Comparison of ENCODE assay signal across 25 cellular contexts in the genomic region with DNA sequence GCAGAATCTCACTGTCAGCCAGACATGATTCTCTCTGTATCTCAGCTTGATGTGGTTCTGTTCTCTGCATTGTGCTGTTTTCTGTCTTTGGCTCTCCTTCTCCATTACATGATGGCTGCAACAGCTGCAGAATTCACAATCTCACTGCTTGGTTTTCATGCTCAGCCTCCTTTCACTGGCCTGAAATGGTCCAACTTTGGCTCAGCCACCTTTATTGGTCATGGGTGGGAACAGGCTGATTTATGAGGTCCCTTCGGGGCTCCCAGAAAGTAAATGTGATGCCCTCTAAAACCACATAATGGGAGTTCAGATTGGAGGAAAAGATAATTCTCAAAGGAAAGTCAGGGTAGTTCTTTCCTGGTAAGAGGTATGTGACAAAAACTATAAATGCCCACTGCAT.
"Had no signal": no experiment of that assay in that cellular context is flagged by ENCODE, and none has a peak within 500 bp of the region (broad histone marks: within the 10 kb centered on the region; RNA-seq: fewer than 3 reads in every experiment).

No MANE protein-coding gene starts in this region.

- H3K4me2 ChIP-seq: PC-9, SK-N-SH had no signal

- DNase-seq: Karpas-422; KBM-7; MV-4-11; NCI-H1048; NCI-H1105; NCI-H1436 treated with DMSO at 0.1 percent for 48 hours; NCI-H1694; NCI-H187 treated with DMSO at 0.1 percent for 48 hours; NCI-H2029 treated with DMSO at 0.1 percent for 48 hours; NCI-H2171 treated with DMSO at 0.1 percent for 48 hours; NCI-H345; NCI-H446 treated with DMSO at 0.1 percent for 48 hours; NCI-H510A treated with DMSO at 0.1 percent for 48 hours; NCI-H526; NCI-H748 treated with DMSO at 0.1 percent for 48 hours; NK-92 treated with Interleukin-12 subunit alpha and Interleukin-12 subunit beta, amount 100 ng/mL, for 24 hours; OCI-M1; PC-9; Peyer's patch; Right ventricle myocardium superior; SIG-M5; SK-N-SH; T-helper 1 cell; T-helper 17 cell had no signal

- H2AFZ ChIP-seq: PC-9 had no signal

- H3K4me1 Mint-ChIP-seq: IgD-negative memory B cell, T-helper 17 cell had no signal

- H3K4me3 ChIP-seq: PC-9, Peyer's patch had no signal

- H3K27me3 ChIP-seq: Peyer's patch had no signal

- H3K4me1 ChIP-seq: Peyer's patch had no signal

- H3K9ac ChIP-seq: SK-N-SH had no signal

- H3K36me3 Mint-ChIP-seq: IgD-negative memory B cell had no signal

- H3K9me3 ChIP-seq: Peyer's patch, SK-N-SH had no signal

- H3K4me3 Mint-ChIP-seq: IgD-negative memory B cell, T-helper 17 cell had no signal

- ATAC-seq: T-helper 17 cell had no signal

- H3K36me3 ChIP-seq: Peyer's patch had no signal

- H3K27ac Mint-ChIP-seq: IgD-negative memory B cell, T-helper 17 cell had no signal

- H3K27ac ChIP-seq: PC-9, Peyer's patch had no signal
